Comparison of ENCODE assay signal across 8 cellular contexts in genomic region chr17:48541574-48542113, GRCh38. TPM values are rescaled to one million over a fixed set of nuclear protein-coding genes. Genes with fewer than 3 reads are reported as not detected.
DNase-seq lines count a peak whose midpoint lies in the region; ATAC-seq and TF ChIP-seq lines count a peak whose summit lies in the region.

No MANE protein-coding gene starts in this region.

- peaks cover 25% of the 10 kb centered on the region for H3K27me3 Mint-ChIP-seq in activated naive CD8-positive, alpha-beta T cell treated with anti-CD3 and anti-CD28 coated beads, Interleukin-2, amount 10 ng/mL, durations not matched to agents 7 days and 5 days

- H3K27ac ChIP-seq in hepatocyte = peak overlapping the region; percentile 96
- H3K27ac ChIP-seq in skeletal muscle tissue (ENCODE audit: low read depth, low read length) = peak overlapping the region; percentile 62

- H3K27ac Mint-ChIP-seq in activated naive CD8-positive, alpha-beta T cell treated with anti-CD3 and anti-CD28 coated beads, Interleukin-2, amount 10 ng/mL, durations not matched to agents 7 days and 5 days = peak overlapping the region; percentile 92

- H3K9me3 ChIP-seq in hepatocyte (ENCODE audit: low read depth) (no peaks in the 10 kb centered on the region), skeletal muscle tissue (ENCODE audit: control insufficient read depth in 3 of 3, low read length in 3 of 3) (no peaks in the 10 kb centered on the region)

- DNase-seq in COR-L47 (lab: John Stamatoyannopoulos, UW) = peak; percentile 55
- peak; percentile 70 for DNase-seq in NCI-H446 treated with DMSO at 0.1 percent for 48 hours (lab: John Stamatoyannopoulos, UW)
- peak; percentile 70 for DNase-seq in activated naive CD8-positive, alpha-beta T cell treated with anti-CD3 and anti-CD28 coated beads, Interleukin-2, amount 10 ng/mL, durations not matched to agents 7 days and 5 days
- DNase-seq in hepatocyte (ENCODE audit: low spot score) = peak; percentile 50

- H3K27me3 ChIP-seq in hepatocyte = peaks cover 77% of the 10 kb centered on the region
- peaks cover 0 to 56% (median 47%) of the 10 kb centered on the region in 3 donors for H3K27me3 ChIP-seq in skeletal muscle tissue (ENCODE audit: control insufficient read depth in 3 of 3, insufficient read depth in 3 of 3, low read length in 3 of 3)

- 6% methylated on average over 23 of the region's 36 CpGs for WGBS in hepatocyte (ENCODE audit: low lambda C conversion rate, missing lambda C conversion rate)

- no peak for TF ChIP-seq CTCF in hepatocyte (IDR thresholded peaks at IDR 0.05; ENCODE audit: poor library complexity)

- no peaks in the 10 kb centered on the region for H4K20me1 ChIP-seq in hepatocyte (ENCODE audit: insufficient read depth, poor library complexity, severe bottlenecking)

- H3K36me3 Mint-ChIP-seq in activated naive CD8-positive, alpha-beta T cell treated with anti-CD3 and anti-CD28 coated beads, Interleukin-2, amount 10 ng/mL, durations not matched to agents 7 days and 5 days = peaks cover 8% of the 10 kb centered on the region

- H3K9ac ChIP-seq in skeletal muscle tissue (ENCODE audit: low read depth in 1 of 3, low read length in 3 of 3) = peak overlapping the region; percentile 50 to 79 (median 53)

- peak overlapping the region; percentile 53 for H2AFZ ChIP-seq in hepatocyte

- peak overlapping the region; percentile 91 for H3K4me2 ChIP-seq in hepatocyte

- peaks cover 20% of the 10 kb centered on the region for H3K79me2 ChIP-seq in hepatocyte

- peak overlapping the region; percentile 96 for H3K4me3 Mint-ChIP-seq in activated naive CD8-positive, alpha-beta T cell treated with anti-CD3 and anti-CD28 coated beads, Interleukin-2, amount 10 ng/mL, durations not matched to agents 7 days and 5 days

- H3K4me3 ChIP-seq in hepatocyte (peak overlapping the region; percentile 28), skeletal muscle tissue (ENCODE audit: low read length in 3 of 3) (peak overlapping the region; percentile 49 to 91 (median 54))

- POLR2A ChIA-PET in activated naive CD8-positive, alpha-beta T cell treated with anti-CD3 and anti-CD28 coated beads, Interleukin-2, amount 10 ng/mL, durations not matched to agents 7 days and 5 days (lab: Charles Lee) = interaction anchor here (0.6 to 2.9 kb wide), 8 partner anchors 27 to 190 kb away, joined by 3 to 21 read pairs (median 4); partner anchors contain the start of gene HOXB5

- no peak for ATAC-seq in activated naive CD8-positive, alpha-beta T cell treated with anti-CD3 and anti-CD28 coated beads, Interleukin-2, amount 10 ng/mL, durations not matched to agents 7 days and 5 days (ENCODE audit: low read depth)
- ATAC-seq in HG03108 (IDR thresholded peaks at IDR 0.05; ENCODE audit: unreplicated experiment) = no peak
- ATAC-seq in HG02610 (IDR thresholded peaks at IDR 0.05; ENCODE audit: unreplicated experiment) = no peak
- no peak for ATAC-seq in HG02885 (IDR thresholded peaks at IDR 0.05; ENCODE audit: poor library complexity, unreplicated experiment)

- peaks cover 14% of the 10 kb centered on the region for H3K4me1 ChIP-seq in hepatocyte (ENCODE audit: insufficient read depth)
- H3K4me1 ChIP-seq in skeletal muscle tissue (ENCODE audit: control insufficient read depth in 3 of 3, insufficient read depth in 3 of 3, low read length in 3 of 3) = peaks cover 4 to 32% (median 5%) of the 10 kb centered on the region in 3 donors

- H3K4me1 Mint-ChIP-seq in activated naive CD8-positive, alpha-beta T cell treated with anti-CD3 and anti-CD28 coated beads, Interleukin-2, amount 10 ng/mL, durations not matched to agents 7 days and 5 days = peaks cover 34% of the 10 kb centered on the region

- H3K36me3 ChIP-seq in hepatocyte (replicated peaks; ENCODE audit: insufficient read depth, low read depth) = no peaks in the 10 kb centered on the region
- no peaks in the 10 kb centered on the region for H3K36me3 ChIP-seq in skeletal muscle tissue (ENCODE audit: control insufficient read depth in 3 of 3, insufficient read depth in 3 of 3, low read length in 3 of 3)

- no peaks in the 10 kb centered on the region for H3K9me3 Mint-ChIP-seq in activated naive CD8-positive, alpha-beta T cell treated with anti-CD3 and anti-CD28 coated beads, Interleukin-2, amount 10 ng/mL, durations not matched to agents 7 days and 5 days

- H3K9me2 ChIP-seq in hepatocyte (replicated peaks; ENCODE audit: insufficient read depth) = no peaks in the 10 kb centered on the region

RNA-seq across cellular contexts. Expression of gene HOXB2, which starts 3.3 kb away (rescaled TPM):
- total RNA-seq in activated naive CD8-positive, alpha-beta T cell treated with anti-CD3 and anti-CD28 coated beads, Interleukin-2, amount 10 ng/mL, durations not matched to agents 7 days and 5 days = 10 to 100 TPM; 19.5 to 20.0 TPM
- total RNA-seq in hepatocyte (5.6 and 6.7 TPM in 2 replicates), skeletal muscle tissue (3.1 TPM)
- 20.7 and 29.9 TPM in 2 replicates for polyA plus RNA-seq in hepatocyte

RNA-seq across cellular contexts. Expression of gene HOXB1, which starts 10.8 kb away (rescaled TPM):
- not detected for total RNA-seq in activated naive CD8-positive, alpha-beta T cell treated with anti-CD3 and anti-CD28 coated beads, Interleukin-2, amount 10 ng/mL, durations not matched to agents 7 days and 5 days
- not detected in 2 replicates for total RNA-seq in hepatocyte
- not detected in 2 replicates for polyA plus RNA-seq in hepatocyte
- total RNA-seq in skeletal muscle tissue = not detected

RNA-seq across cellular contexts. Expression of gene HOXB4, which starts 36.5 kb away (rescaled TPM):
- total RNA-seq in activated naive CD8-positive, alpha-beta T cell treated with anti-CD3 and anti-CD28 coated beads, Interleukin-2, amount 10 ng/mL, durations not matched to agents 7 days and 5 days = 1 to 10 TPM; 5.3 to 6.4 TPM
- 1.4 and 2.2 TPM in 2 replicates for total RNA-seq in hepatocyte
- polyA plus RNA-seq in hepatocyte = 1.8 and 2.0 TPM in 2 replicates
- 1.0 TPM for total RNA-seq in skeletal muscle tissue

RNA-seq across cellular contexts. Expression of gene HOXB3, which starts 48.4 kb away (rescaled TPM):
- total RNA-seq in activated naive CD8-positive, alpha-beta T cell treated with anti-CD3 and anti-CD28 coated beads, Interleukin-2, amount 10 ng/mL, durations not matched to agents 7 days and 5 days = 10 to 100 TPM; 10.5 to 13.6 TPM
- 1.8 and 5.9 TPM in 2 replicates for total RNA-seq in hepatocyte
- polyA plus RNA-seq in hepatocyte = 1.8 and 4.0 TPM in 2 replicates
- 4.2 TPM for total RNA-seq in skeletal muscle tissue

RNA-seq across cellular contexts. Expression of gene HOXB5, which starts 51.9 kb away (rescaled TPM):
- not detected for total RNA-seq in activated naive CD8-positive, alpha-beta T cell treated with anti-CD3 and anti-CD28 coated beads, Interleukin-2, amount 10 ng/mL, durations not matched to agents 7 days and 5 days
- total RNA-seq in hepatocyte (0.27 and 0.36 TPM in 2 replicates), skeletal muscle tissue (not detected)
- 3.3 and 4.4 TPM in 2 replicates for polyA plus RNA-seq in hepatocyte
